Comparison of ENCODE assay signal across 26 cellular contexts in genomic region chr15:88782465-88782864, GRCh38. TPM values are rescaled to one million over a fixed set of nuclear protein-coding genes. Genes with fewer than 3 reads are reported as not detected.
"Had no signal": no experiment of that assay in that cellular context is flagged by ENCODE, and none has a peak within 500 bp of the region (broad histone marks: within the 10 kb centered on the region; RNA-seq: fewer than 3 reads in every experiment).

No MANE protein-coding gene starts in this region.

- H3K27ac ChIP-seq: heart right ventricle, hepatocyte, left lung, ovary, right atrium auricular region, skin epidermis, tibial nerve, uterus had no signal

- H3K4me1 ChIP-seq: heart right ventricle, left lung, right atrium auricular region, tibial nerve, uterus had no signal

- DNase-seq: heart right ventricle; kidney; left colon; left lung; mesendoderm; midbrain; mucosa of descending colon; naive thymus-derived CD4-positive, alpha-beta T cell; ovary; stimulated activated CD4-positive, alpha-beta T cell treated with anti-CD3 and anti-CD28 coated beads, Interleukin-12 subunit alpha, Interleukin-12 subunit beta, amount 100 ng/mL, for 4 hours; stimulated activated CD4-positive, alpha-beta T cell treated with anti-CD3 and anti-CD28 coated beads, Interleukin-15, amount 100 ng/mL, for 24 hours; stimulated activated CD4-positive, alpha-beta T cell treated with anti-CD3 and anti-CD28 coated beads, Interleukin-4, amount 100 ng/mL, for 24 hours; stimulated activated naive CD4-positive, alpha-beta T cell treated with Interleukin-2 at 50 U/mL for 16 hours; stimulated activated naive CD8-positive, alpha-beta T cell treated with anti-CD3 and anti-CD28 coated beads, Interleukin-15, amount 100 ng/mL, for 72 hours; substantia nigra; uterus had no signal

- ATAC-seq: heart right ventricle; left colon; left lung; mucosa of descending colon; naive thymus-derived CD4-positive, alpha-beta T cell; natural killer cell treated with Interleukin-12 subunit alpha and Interleukin-12 subunit beta and Interleukin-15 and Interleukin-18, amount 100 ng/mL, for 72 hours; sciatic nerve; stimulated activated effector memory CD8-positive, alpha-beta T cell treated with anti-CD3 and anti-CD28 coated beads, Interleukin-12 subunit alpha, Interleukin-12 subunit beta, amount 100 ng/mL, for 72 hours; stimulated activated naive CD8-positive, alpha-beta T cell treated with anti-CD3 and anti-CD28 coated beads, Interleukin-15, amount 100 ng/mL, for 72 hours had no signal

- FAIRE-seq: kidney had no signal

- H3K27me3 ChIP-seq: ovary, right atrium auricular region, tibial nerve, uterus had no signal

- H3K9me3 ChIP-seq: left lung, mucosa of descending colon, ovary, right atrium auricular region, uterus had no signal

- H3K4me3 ChIP-seq: heart right ventricle, hepatocyte, left lung, lung, mucosa of descending colon, ovary, right atrium auricular region, skin epidermis, tibial nerve, uterus had no signal

- H3K36me3 ChIP-seq: heart right ventricle, left lung, ovary, right atrium auricular region, tibial nerve, uterus had no signal

- H2AFZ ChIP-seq: hepatocyte had no signal

- H3K4me2 ChIP-seq: hepatocyte had no signal

- H3K79me2 ChIP-seq: hepatocyte had no signal

RNA-seq across cellular contexts. Expression of gene ACAN, which starts 20.8 kb away (rescaled TPM):
- total RNA-seq: naive thymus-derived CD4-positive, alpha-beta T cell; pulmonary artery endothelial cell had no signal
- polyA plus RNA-seq: neural cell had no signal
